In the genomic region with DNA sequence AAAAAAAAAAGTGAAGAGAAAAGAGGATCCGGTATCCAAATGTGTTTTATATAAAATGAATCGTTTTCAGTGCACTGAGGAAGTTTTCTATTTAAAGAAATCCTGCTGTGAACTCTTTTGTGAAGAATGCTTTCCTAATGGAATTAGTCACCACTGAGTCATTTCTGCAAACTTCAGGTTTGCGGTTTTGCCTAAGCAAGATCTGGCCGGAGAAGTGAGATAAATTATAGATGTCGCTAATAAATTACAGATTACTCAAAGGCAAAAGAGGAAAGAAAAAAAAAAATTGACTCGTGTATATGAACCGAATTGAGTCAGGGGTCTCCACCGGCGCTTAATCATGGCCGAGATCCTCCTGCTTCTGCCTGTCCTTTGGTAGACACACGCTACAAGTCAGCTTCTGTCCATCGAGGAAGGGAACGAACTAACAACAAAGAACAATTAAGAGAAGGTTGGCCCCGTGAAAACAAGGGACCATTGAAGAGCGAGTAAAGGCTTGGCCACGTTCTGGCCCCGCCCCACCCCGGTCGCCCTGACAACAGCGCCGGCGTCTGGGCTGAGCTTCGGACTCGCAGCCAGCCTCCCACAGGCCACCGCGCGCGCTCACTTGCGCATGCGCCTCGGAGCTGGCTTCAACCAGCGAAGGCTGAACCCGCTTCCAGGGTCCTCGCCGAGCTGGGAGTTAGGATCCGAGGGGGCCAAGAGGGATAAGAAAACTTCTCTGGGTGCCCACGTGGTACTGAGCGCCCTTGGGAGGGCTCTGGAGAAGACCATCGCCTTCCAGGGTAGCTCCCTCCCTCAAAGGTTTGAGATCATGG, we compare ENCODE assay signal across 1 cellular context.
TF ChIP-seq lines count a peak whose summit lies in the region.

No MANE protein-coding gene starts in this region.

TF ChIP-seq in K562, 482 proteins besides CTCF, POLR2A, EP300 and RAD21 (continued from another document and continues in another):
- TF ChIP-seq, protein P1, sequence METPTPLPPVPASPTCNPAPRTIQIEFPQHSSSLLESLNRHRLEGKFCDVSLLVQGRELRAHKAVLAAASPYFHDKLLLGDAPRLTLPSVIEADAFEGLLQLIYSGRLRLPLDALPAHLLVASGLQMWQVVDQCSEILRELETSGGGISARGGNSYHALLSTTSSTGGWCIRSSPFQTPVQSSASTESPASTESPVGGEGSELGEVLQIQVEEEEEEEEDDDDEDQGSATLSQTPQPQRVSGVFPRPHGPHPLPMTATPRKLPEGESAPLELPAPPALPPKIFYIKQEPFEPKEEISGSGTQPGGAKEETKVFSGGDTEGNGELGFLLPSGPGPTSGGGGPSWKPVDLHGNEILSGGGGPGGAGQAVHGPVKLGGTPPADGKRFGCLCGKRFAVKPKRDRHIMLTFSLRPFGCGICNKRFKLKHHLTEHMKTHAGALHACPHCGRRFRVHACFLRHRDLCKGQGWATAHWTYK (CRISPR knock-in tag; IDR thresholded peaks at IDR 0.05), result 0 out of 2 replicates have a peak, but pooled peaks have one; percentile 52
- TF ChIP-seq, protein P2, sequence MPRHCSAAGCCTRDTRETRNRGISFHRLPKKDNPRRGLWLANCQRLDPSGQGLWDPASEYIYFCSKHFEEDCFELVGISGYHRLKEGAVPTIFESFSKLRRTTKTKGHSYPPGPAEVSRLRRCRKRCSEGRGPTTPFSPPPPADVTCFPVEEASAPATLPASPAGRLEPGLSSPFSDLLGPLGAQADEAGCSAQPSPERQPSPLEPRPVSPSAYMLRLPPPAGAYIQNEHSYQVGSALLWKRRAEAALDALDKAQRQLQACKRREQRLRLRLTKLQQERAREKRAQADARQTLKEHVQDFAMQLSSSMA (CRISPR knock-in tag; IDR thresholded peaks at IDR 0.05), result no peak
- TF ChIP-seq, protein P3, sequence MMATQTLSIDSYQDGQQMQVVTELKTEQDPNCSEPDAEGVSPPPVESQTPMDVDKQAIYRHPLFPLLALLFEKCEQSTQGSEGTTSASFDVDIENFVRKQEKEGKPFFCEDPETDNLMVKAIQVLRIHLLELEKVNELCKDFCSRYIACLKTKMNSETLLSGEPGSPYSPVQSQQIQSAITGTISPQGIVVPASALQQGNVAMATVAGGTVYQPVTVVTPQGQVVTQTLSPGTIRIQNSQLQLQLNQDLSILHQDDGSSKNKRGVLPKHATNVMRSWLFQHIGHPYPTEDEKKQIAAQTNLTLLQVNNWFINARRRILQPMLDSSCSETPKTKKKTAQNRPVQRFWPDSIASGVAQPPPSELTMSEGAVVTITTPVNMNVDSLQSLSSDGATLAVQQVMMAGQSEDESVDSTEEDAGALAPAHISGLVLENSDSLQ (IDR thresholded peaks at IDR 0.05), result peak; percentile 89
- TF ChIP-seq, protein P4, sequence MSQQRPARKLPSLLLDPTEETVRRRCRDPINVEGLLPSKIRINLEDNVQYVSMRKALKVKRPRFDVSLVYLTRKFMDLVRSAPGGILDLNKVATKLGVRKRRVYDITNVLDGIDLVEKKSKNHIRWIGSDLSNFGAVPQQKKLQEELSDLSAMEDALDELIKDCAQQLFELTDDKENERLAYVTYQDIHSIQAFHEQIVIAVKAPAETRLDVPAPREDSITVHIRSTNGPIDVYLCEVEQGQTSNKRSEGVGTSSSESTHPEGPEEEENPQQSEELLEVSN (IDR thresholded peaks at IDR 0.05; ENCODE audit: borderline replicate concordance in 1 of 2, extremely low read depth in 1 of 2, insufficient read depth in 1 of 2, insufficient read length in 1 of 2, low read depth in 1 of 2, low read length in 1 of 2, poor library complexity in 1 of 2, severe bottlenecking in 1 of 2), result peak in 1 of 2 experiments; percentile 52
- no peak for TF ChIP-seq ZKSCAN8 (CRISPR knock-in tag; IDR thresholded peaks at IDR 0.05)
- TF ChIP-seq, protein P5, sequence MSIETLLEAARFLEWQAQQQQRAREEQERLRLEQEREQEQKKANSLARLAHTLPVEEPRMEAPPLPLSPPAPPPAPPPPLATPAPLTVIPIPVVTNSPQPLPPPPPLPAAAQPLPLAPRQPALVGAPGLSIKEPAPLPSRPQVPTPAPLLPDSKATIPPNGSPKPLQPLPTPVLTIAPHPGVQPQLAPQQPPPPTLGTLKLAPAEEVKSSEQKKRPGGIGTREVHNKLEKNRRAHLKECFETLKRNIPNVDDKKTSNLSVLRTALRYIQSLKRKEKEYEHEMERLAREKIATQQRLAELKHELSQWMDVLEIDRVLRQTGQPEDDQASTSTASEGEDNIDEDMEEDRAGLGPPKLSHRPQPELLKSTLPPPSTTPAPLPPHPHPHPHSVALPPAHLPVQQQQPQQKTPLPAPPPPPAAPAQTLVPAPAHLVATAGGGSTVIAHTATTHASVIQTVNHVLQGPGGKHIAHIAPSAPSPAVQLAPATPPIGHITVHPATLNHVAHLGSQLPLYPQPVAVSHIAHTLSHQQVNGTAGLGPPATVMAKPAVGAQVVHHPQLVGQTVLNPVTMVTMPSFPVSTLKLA (conservative IDR thresholded peaks at IDR 0.05), result peak; percentile 76 to 81
- no peak for TF ChIP-seq ELF4 (CRISPR knock-in tag; IDR thresholded peaks at IDR 0.05)
- TF ChIP-seq MEF2D (tag; conservative IDR thresholded peaks at IDR 0.05; ENCODE audit: low read depth), result 0 out of 2 replicates have a peak, but pooled peaks have one; percentile 22
- TF ChIP-seq, protein P6, sequence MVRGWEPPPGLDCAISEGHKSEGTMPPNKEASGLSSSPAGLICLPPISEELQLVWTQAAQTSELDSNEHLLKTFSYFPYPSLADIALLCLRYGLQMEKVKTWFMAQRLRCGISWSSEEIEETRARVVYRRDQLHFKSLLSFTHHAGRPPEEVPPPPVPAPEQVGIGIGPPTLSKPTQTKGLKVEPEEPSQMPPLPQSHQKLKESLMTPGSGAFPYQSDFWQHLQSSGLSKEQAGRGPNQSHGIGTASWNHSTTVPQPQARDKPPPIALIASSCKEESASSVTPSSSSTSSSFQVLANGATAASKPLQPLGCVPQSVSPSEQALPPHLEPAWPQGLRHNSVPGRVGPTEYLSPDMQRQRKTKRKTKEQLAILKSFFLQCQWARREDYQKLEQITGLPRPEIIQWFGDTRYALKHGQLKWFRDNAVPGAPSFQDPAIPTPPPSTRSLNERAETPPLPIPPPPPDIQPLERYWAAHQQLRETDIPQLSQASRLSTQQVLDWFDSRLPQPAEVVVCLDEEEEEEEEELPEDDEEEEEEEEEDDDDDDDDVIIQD (CRISPR knock-in tag; IDR thresholded peaks at IDR 0.05), result no peak
- 0 out of 2 replicates have a peak, but pooled peaks have one; percentile 21 for TF ChIP-seq CREM (IDR thresholded peaks at IDR 0.05; ENCODE audit: low read depth)
- TF ChIP-seq, protein P7, sequence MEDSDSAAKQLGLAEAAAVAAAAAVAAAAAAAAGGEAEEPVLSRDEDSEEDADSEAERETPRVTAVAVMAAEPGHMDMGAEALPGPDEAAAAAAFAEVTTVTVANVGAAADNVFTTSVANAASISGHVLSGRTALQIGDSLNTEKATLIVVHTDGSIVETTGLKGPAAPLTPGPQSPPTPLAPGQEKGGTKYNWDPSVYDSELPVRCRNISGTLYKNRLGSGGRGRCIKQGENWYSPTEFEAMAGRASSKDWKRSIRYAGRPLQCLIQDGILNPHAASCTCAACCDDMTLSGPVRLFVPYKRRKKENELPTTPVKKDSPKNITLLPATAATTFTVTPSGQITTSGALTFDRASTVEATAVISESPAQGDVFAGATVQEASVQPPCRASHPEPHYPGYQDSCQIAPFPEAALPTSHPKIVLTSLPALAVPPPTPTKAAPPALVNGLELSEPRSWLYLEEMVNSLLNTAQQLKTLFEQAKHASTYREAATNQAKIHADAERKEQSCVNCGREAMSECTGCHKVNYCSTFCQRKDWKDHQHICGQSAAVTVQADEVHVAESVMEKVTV (CRISPR knock-in tag; IDR thresholded peaks at IDR 0.05), result no peak
- no peak for TF ChIP-seq ZNF354B (CRISPR knock-in tag; IDR thresholded peaks at IDR 0.05)
- TF ChIP-seq, protein P8, sequence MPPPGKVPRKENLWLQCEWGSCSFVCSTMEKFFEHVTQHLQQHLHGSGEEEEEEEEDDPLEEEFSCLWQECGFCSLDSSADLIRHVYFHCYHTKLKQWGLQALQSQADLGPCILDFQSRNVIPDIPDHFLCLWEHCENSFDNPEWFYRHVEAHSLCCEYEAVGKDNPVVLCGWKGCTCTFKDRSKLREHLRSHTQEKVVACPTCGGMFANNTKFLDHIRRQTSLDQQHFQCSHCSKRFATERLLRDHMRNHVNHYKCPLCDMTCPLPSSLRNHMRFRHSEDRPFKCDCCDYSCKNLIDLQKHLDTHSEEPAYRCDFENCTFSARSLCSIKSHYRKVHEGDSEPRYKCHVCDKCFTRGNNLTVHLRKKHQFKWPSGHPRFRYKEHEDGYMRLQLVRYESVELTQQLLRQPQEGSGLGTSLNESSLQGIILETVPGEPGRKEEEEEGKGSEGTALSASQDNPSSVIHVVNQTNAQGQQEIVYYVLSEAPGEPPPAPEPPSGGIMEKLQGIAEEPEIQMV (tag; conservative IDR thresholded peaks at IDR 0.05; ENCODE audit: low read depth), result no peak
- TF ChIP-seq POLR2AphosphoS5 (IDR thresholded peaks at IDR 0.05; ENCODE audit: control insufficient read depth, insufficient read depth, low read depth, low read length), result peak; percentile 56
- TF ChIP-seq DMBX1 (CRISPR knock-in tag; IDR thresholded peaks at IDR 0.05; ENCODE audit: borderline replicate concordance), result no peak
- TF ChIP-seq, protein P9, sequence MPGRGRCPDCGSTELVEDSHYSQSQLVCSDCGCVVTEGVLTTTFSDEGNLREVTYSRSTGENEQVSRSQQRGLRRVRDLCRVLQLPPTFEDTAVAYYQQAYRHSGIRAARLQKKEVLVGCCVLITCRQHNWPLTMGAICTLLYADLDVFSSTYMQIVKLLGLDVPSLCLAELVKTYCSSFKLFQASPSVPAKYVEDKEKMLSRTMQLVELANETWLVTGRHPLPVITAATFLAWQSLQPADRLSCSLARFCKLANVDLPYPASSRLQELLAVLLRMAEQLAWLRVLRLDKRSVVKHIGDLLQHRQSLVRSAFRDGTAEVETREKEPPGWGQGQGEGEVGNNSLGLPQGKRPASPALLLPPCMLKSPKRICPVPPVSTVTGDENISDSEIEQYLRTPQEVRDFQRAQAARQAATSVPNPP (IDR thresholded peaks at IDR 0.05; ENCODE audit: borderline replicate concordance, insufficient read depth, insufficient read length), result no peak
- TF ChIP-seq, protein P10, sequence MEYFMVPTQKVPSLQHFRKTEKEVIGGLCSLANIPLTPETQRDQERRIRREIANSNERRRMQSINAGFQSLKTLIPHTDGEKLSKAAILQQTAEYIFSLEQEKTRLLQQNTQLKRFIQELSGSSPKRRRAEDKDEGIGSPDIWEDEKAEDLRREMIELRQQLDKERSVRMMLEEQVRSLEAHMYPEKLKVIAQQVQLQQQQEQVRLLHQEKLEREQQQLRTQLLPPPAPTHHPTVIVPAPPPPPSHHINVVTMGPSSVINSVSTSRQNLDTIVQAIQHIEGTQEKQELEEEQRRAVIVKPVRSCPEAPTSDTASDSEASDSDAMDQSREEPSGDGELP (CRISPR knock-in tag; IDR thresholded peaks at IDR 0.05; ENCODE audit: borderline replicate concordance), result peak; percentile 65; the same call in 1 of the 2 replicates
- TF ChIP-seq, protein P11, sequence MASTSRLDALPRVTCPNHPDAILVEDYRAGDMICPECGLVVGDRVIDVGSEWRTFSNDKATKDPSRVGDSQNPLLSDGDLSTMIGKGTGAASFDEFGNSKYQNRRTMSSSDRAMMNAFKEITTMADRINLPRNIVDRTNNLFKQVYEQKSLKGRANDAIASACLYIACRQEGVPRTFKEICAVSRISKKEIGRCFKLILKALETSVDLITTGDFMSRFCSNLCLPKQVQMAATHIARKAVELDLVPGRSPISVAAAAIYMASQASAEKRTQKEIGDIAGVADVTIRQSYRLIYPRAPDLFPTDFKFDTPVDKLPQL (IDR thresholded peaks at IDR 0.05; ENCODE audit: extremely low read depth, insufficient read length), result no peak
- TF ChIP-seq ZBTB17 (CRISPR knock-in tag; IDR thresholded peaks at IDR 0.05), result 0 out of 2 replicates have a peak, but pooled peaks have one; percentile 26
- TF ChIP-seq POLR2B (IDR thresholded peaks at IDR 0.05; ENCODE audit: low read depth, partially characterized antibody), result peak; percentile 86
- TF ChIP-seq TEAD4 (IDR thresholded peaks at IDR 0.05; ENCODE audit: low read length), result peak; percentile 78
- no peak for TF ChIP-seq TEAD4 (CRISPR knock-in tag; IDR thresholded peaks at IDR 0.05; ENCODE audit: borderline replicate concordance)
- no peak for TF ChIP-seq KAT2B (IDR thresholded peaks at IDR 0.05; ENCODE audit: low read depth, low read length)
- TF ChIP-seq PHF20 (IDR thresholded peaks at IDR 0.05; ENCODE audit: partially characterized antibody), result no peak
- TF ChIP-seq HNRNPUL1 (IDR thresholded peaks at IDR 0.05; ENCODE audit: low read length), result no peak
- TF ChIP-seq TCF3 (CRISPR knock-in tag; IDR thresholded peaks at IDR 0.05), result no peak
- TF ChIP-seq ZNF75A (CRISPR knock-in tag; IDR thresholded peaks at IDR 0.05), result no peak; the same call in 1 of the 2 replicates
- TF ChIP-seq LARP7 (IDR thresholded peaks at IDR 0.05), result no peak
- no peak for TF ChIP-seq MECOM (CRISPR knock-in tag; IDR thresholded peaks at IDR 0.05)
- no peak; the same call in 1 of the 2 replicates for TF ChIP-seq BACH1 (tag; IDR thresholded peaks at IDR 0.05)
- TF ChIP-seq, protein P12, sequence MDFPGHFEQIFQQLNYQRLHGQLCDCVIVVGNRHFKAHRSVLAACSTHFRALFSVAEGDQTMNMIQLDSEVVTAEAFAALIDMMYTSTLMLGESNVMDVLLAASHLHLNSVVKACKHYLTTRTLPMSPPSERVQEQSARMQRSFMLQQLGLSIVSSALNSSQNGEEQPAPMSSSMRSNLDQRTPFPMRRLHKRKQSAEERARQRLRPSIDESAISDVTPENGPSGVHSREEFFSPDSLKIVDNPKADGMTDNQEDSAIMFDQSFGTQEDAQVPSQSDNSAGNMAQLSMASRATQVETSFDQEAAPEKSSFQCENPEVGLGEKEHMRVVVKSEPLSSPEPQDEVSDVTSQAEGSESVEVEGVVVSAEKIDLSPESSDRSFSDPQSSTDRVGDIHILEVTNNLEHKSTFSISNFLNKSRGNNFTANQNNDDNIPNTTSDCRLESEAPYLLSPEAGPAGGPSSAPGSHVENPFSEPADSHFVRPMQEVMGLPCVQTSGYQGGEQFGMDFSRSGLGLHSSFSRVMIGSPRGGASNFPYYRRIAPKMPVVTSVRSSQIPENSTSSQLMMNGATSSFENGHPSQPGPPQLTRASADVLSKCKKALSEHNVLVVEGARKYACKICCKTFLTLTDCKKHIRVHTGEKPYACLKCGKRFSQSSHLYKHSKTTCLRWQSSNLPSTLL (IDR thresholded peaks at IDR 0.05), result no peak
- 0 out of 2 replicates have a peak, but pooled peaks have one; percentile 28 for TF ChIP-seq LCOR (CRISPR knock-in tag; IDR thresholded peaks at IDR 0.05)
- TF ChIP-seq, protein P13, sequence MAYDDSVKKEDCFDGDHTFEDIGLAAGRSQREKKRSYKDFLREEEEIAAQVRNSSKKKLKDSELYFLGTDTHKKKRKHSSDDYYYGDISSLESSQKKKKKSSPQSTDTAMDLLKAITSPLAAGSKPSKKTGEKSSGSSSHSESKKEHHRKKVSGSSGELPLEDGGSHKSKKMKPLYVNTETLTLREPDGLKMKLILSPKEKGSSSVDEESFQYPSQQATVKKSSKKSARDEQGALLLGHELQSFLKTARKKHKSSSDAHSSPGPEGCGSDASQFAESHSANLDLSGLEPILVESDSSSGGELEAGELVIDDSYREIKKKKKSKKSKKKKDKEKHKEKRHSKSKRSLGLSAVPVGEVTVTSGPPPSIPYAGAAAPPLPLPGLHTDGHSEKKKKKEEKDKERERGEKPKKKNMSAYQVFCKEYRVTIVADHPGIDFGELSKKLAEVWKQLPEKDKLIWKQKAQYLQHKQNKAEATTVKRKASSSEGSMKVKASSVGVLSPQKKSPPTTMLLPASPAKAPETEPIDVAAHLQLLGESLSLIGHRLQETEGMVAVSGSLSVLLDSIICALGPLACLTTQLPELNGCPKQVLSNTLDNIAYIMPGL (CRISPR knock-in tag; IDR thresholded peaks at IDR 0.05), result no peak
- TF ChIP-seq ZNF764 (CRISPR knock-in tag; IDR thresholded peaks at IDR 0.05; ENCODE audit: low read depth), result no peak
- TF ChIP-seq ATF1 (CRISPR knock-in tag; IDR thresholded peaks at IDR 0.05), result no peak
- peak; percentile 24; the same call in 1 of the 2 replicates for TF ChIP-seq ATF1 (tag; IDR thresholded peaks at IDR 0.05)
- no peak for TF ChIP-seq ASH1L (IDR thresholded peaks at IDR 0.05; ENCODE audit: borderline replicate concordance, low read depth, partially characterized antibody)
- TF ChIP-seq ATF7 (IDR thresholded peaks at IDR 0.05), result peak; percentile 59
- peak; percentile 65 for TF ChIP-seq L3MBTL2 (IDR thresholded peaks at IDR 0.05)
- TF ChIP-seq ELF2 (CRISPR knock-in tag; IDR thresholded peaks at IDR 0.05), result no peak
